ENCODE assay signal across 1 cellular context in the genomic region with DNA sequence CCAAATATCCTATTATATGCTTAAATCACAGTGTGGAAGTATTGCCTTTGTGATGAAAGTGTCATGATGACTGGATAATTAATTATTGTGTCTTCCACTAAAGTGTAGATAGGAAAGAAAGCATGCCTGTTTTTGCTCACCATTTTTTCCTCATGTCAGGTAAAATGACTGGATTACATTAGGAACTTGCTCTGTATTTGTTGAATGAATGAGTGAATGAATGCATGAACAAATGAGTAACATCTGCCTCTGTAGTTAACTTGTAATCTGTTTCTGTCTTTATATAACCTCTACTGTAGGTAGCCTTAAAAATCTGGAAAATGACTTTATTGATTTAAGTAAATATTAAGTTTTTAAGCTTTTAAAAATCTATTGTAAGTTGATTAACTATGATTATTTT.
TF ChIP-seq lines count a peak whose summit lies in the region.

No MANE protein-coding gene starts in this region.

TF ChIP-seq in GM12878, 131 proteins besides CTCF, POLR2A, EP300 and RAD21 (continued from another document):
- TF ChIP-seq, protein P1, sequence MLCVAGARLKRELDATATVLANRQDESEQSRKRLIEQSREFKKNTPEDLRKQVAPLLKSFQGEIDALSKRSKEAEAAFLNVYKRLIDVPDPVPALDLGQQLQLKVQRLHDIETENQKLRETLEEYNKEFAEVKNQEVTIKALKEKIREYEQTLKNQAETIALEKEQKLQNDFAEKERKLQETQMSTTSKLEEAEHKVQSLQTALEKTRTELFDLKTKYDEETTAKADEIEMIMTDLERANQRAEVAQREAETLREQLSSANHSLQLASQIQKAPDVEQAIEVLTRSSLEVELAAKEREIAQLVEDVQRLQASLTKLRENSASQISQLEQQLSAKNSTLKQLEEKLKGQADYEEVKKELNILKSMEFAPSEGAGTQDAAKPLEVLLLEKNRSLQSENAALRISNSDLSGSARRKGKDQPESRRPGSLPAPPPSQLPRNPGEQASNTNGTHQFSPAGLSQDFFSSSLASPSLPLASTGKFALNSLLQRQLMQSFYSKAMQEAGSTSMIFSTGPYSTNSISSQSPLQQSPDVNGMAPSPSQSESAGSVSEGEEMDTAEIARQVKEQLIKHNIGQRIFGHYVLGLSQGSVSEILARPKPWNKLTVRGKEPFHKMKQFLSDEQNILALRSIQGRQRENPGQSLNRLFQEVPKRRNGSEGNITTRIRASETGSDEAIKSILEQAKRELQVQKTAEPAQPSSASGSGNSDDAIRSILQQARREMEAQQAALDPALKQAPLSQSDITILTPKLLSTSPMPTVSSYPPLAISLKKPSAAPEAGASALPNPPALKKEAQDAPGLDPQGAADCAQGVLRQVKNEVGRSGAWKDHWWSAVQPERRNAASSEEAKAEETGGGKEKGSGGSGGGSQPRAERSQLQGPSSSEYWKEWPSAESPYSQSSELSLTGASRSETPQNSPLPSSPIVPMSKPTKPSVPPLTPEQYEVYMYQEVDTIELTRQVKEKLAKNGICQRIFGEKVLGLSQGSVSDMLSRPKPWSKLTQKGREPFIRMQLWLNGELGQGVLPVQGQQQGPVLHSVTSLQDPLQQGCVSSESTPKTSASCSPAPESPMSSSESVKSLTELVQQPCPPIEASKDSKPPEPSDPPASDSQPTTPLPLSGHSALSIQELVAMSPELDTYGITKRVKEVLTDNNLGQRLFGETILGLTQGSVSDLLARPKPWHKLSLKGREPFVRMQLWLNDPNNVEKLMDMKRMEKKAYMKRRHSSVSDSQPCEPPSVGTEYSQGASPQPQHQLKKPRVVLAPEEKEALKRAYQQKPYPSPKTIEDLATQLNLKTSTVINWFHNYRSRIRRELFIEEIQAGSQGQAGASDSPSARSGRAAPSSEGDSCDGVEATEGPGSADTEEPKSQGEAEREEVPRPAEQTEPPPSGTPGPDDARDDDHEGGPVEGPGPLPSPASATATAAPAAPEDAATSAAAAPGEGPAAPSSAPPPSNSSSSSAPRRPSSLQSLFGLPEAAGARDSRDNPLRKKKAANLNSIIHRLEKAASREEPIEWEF (IDR thresholded peaks at IDR 0.05; ENCODE audit: insufficient replicate concordance, low read depth, low read length): no peak
